ENCODE assay signal across 8 cellular contexts in genomic region chr12:122021822-122022392, GRCh38.
DNase-seq lines count a peak whose midpoint lies in the region; ATAC-seq lines count a peak whose summit lies in the region.

TSS of gene BCL7A (plus strand) at chr12:122021884. CDS start at chr12:122022092, 208 bp downstream.

- DNase-seq in NCI-H524 (lab: John Stamatoyannopoulos, UW), result peak; percentile 15 to 60
- no peak for DNase-seq in NCI-H524 treated with DMSO at 0.1 percent for 48 hours (lab: John Stamatoyannopoulos, UW)
- DNase-seq in NCI-H2107 treated with DMSO at 0.1 percent for 48 hours (lab: John Stamatoyannopoulos, UW; ENCODE audit: unreplicated experiment), result peak; percentile 68
- peak; percentile 35 to 36 for DNase-seq in activated CD4-positive, alpha-beta T cell treated with anti-CD3 and anti-CD28 coated beads for 24 hours (ENCODE audit: low read depth in 2 of 2)
- DNase-seq in dedifferentiated amniotic fluid mesenchymal stem cell (ENCODE audit: extremely low spot score), result peak; percentile 37
- peak; percentile 95 for DNase-seq in left kidney (ENCODE audit: low read depth, low spot score)
- peak; percentile 8 to 45 for DNase-seq in stimulated activated CD4-positive, alpha-beta T cell treated with anti-CD3 and anti-CD28 coated beads, Interleukin-1b, Interleukin-23, amount 100 ng/mL, for 1 hour (ENCODE audit: low read depth in 2 of 2)

- no peak for ATAC-seq in HG02571 (IDR thresholded peaks at IDR 0.05; ENCODE audit: unreplicated experiment)
